In genomic region chr10:118470470-118470869, GRCh38 we compare ENCODE assay signal across 1 cellular context.
TF ChIP-seq lines count a peak whose summit lies in the region.

No MANE protein-coding gene starts in this region.

TF ChIP-seq in K562, 482 proteins besides CTCF, POLR2A, EP300 and RAD21 (continued from another document and continues in another):
- TF ChIP-seq CHD7 (IDR thresholded peaks at IDR 0.05; ENCODE audit: low read depth, low read length): no peak
- TF ChIP-seq JUN (IDR thresholded peaks at IDR 0.05; ENCODE audit: borderline replicate concordance, low read depth, low read length): no peak
- no peak for TF ChIP-seq JUN (CRISPR knock-in tag; IDR thresholded peaks at IDR 0.05; ENCODE audit: borderline replicate concordance)
- TF ChIP-seq TCFL5 (CRISPR knock-in tag; conservative IDR thresholded peaks at IDR 0.05): no peak
- TF ChIP-seq ARID1B (IDR thresholded peaks at IDR 0.05): peak; percentile 52; the same call in 1 of the 2 replicates
- no peak for TF ChIP-seq ARID4B (CRISPR knock-in tag; IDR thresholded peaks at IDR 0.05)
- no peak for TF ChIP-seq ZNF121 (CRISPR knock-in tag; conservative IDR thresholded peaks at IDR 0.05)
- no peak for TF ChIP-seq HES1 (IDR thresholded peaks at IDR 0.05; ENCODE audit: low read depth)
- no peak for TF ChIP-seq ZNF224 (CRISPR knock-in tag; IDR thresholded peaks at IDR 0.05)
- TF ChIP-seq ZNF444 (CRISPR knock-in tag; IDR thresholded peaks at IDR 0.05): no peak
- TF ChIP-seq ELK3 (CRISPR knock-in tag; IDR thresholded peaks at IDR 0.05): no peak
- no peak for TF ChIP-seq HIVEP1 (CRISPR knock-in tag; IDR thresholded peaks at IDR 0.05)
- 0 out of 2 replicates have a peak, but pooled peaks have one; percentile 36 for TF ChIP-seq SOX6 (IDR thresholded peaks at IDR 0.05)
- no peak for TF ChIP-seq ZNF639 (CRISPR knock-in tag; conservative IDR thresholded peaks at IDR 0.05 in 1 of 2, IDR thresholded peaks at IDR 0.05 in 1 of 2)
- TF ChIP-seq MEF2A (IDR thresholded peaks at IDR 0.05; ENCODE audit: control insufficient read depth, low read depth, low read length): no peak
- TF ChIP-seq MTA2 (IDR thresholded peaks at IDR 0.05; ENCODE audit: low read depth): peak; percentile 44; the same call in 1 of the 2 replicates
- no peak for TF ChIP-seq ZNF217 (CRISPR knock-in tag; IDR thresholded peaks at IDR 0.05)
- no peak for TF ChIP-seq DIDO1 (tag; IDR thresholded peaks at IDR 0.05; ENCODE audit: low read depth)
- peak; percentile 72 for TF ChIP-seq TEAD4 (IDR thresholded peaks at IDR 0.05; ENCODE audit: low read length)
- no peak for TF ChIP-seq TEAD4 (CRISPR knock-in tag; IDR thresholded peaks at IDR 0.05; ENCODE audit: borderline replicate concordance)
- no peak for TF ChIP-seq TSC22D4 (tag; IDR thresholded peaks at IDR 0.05)
- TF ChIP-seq CXXC5 (CRISPR knock-in tag; IDR thresholded peaks at IDR 0.05): no peak
- TF ChIP-seq NFXL1 (CRISPR knock-in tag; IDR thresholded peaks at IDR 0.05): no peak
- TF ChIP-seq ZBTB43 (CRISPR knock-in tag; IDR thresholded peaks at IDR 0.05): no peak
- TF ChIP-seq ESRRA (IDR thresholded peaks at IDR 0.05; ENCODE audit: borderline replicate concordance, low read depth): no peak
- no peak for TF ChIP-seq CEBPG (CRISPR knock-in tag; IDR thresholded peaks at IDR 0.05)
- TF ChIP-seq CEBPG (tag; conservative IDR thresholded peaks at IDR 0.05 in 1 of 2, IDR thresholded peaks at IDR 0.05 in 1 of 2): no peak
- no peak for TF ChIP-seq DMBX1 (CRISPR knock-in tag; IDR thresholded peaks at IDR 0.05; ENCODE audit: borderline replicate concordance)
- TF ChIP-seq TAL1 (IDR thresholded peaks at IDR 0.05): peak; percentile 70
- 0 out of 2 replicates have a peak, but pooled peaks have one; percentile 24 for TF ChIP-seq TOE1 (IDR thresholded peaks at IDR 0.05; ENCODE audit: borderline replicate concordance)
- no peak for TF ChIP-seq TOE1 (CRISPR knock-in tag; IDR thresholded peaks at IDR 0.05; ENCODE audit: borderline replicate concordance, low read depth)
- no peak for TF ChIP-seq KAT7 (CRISPR knock-in tag; IDR thresholded peaks at IDR 0.05; ENCODE audit: borderline replicate concordance)
- no peak for TF ChIP-seq REST (CRISPR knock-in tag; IDR thresholded peaks at IDR 0.05; ENCODE audit: low read depth)
- peak; percentile 65; the same call in 1 of the 2 replicates for TF ChIP-seq ZNF766 (CRISPR knock-in tag; conservative IDR thresholded peaks at IDR 0.05)
- no peak for TF ChIP-seq SRSF7 (optimal IDR thresholded peaks at IDR 0.05; ENCODE audit: low read depth, low read length)
- peak; percentile 77 for TF ChIP-seq CBFA2T3 (IDR thresholded peaks at IDR 0.05)
- TF ChIP-seq POLR3G (IDR thresholded peaks at IDR 0.05; ENCODE audit: extremely low read depth, insufficient read length, insufficient replicate concordance): no peak
- TF ChIP-seq ZNF282 (CRISPR knock-in tag; IDR thresholded peaks at IDR 0.05): no peak
- TF ChIP-seq BHLHE40 (IDR thresholded peaks at IDR 0.05; ENCODE audit: low read length): 0 out of 2 replicates have a peak, but pooled peaks have one; percentile 25
